Comparison of ENCODE assay signal across 8 cellular contexts in genomic region chr2:43223412-43224040, GRCh38.
DNase-seq lines count a peak whose midpoint lies in the region; ATAC-seq and TF ChIP-seq lines count a peak whose summit lies in the region.

No MANE protein-coding gene starts in this region.

- H3K27ac ChIP-seq in RWPE1 = peak overlapping the region; percentile 99
- peak overlapping the region; percentile 98 for H3K27ac ChIP-seq in epithelial cell of prostate

- no peaks in the 10 kb centered on the region for H3K9me3 ChIP-seq in neuron (ENCODE audit: low read length)

- no peak overlapping the region for H2AFZ ChIP-seq in neuron (ENCODE audit: low read depth, low read length)

- H3K36me3 ChIP-seq in GM06990 (ENCODE audit: control insufficient read depth, insufficient read depth, low read length) (peaks cover 8% of the 10 kb centered on the region), neuron (ENCODE audit: insufficient read depth, low read length) (peaks cover 19% of the 10 kb centered on the region)

- CTCF ChIA-PET in RWPE1 (lab: Yijun Ruan, JAX) = interaction anchor here (0.6 to 1.3 kb wide), 3 partner anchors 91 to 249 kb away, joined by 3 to 5 read pairs (median 3); no protein-coding TSS in a partner anchor

- no peak for ATAC-seq in GM19023 (IDR thresholded peaks at IDR 0.05; ENCODE audit: unreplicated experiment)
- no peak for ATAC-seq in HG03439 (IDR thresholded peaks at IDR 0.05; ENCODE audit: unreplicated experiment)

- peak overlapping the region; percentile 90 for H3K4me3 ChIP-seq in GM06990 (replicated peaks; ENCODE audit: low read depth, low read length)
- H3K4me3 ChIP-seq in neuron (ENCODE audit: low read length) = peak overlapping the region; percentile 79

- H3K27me3 ChIP-seq in GM06990 (replicated peaks; ENCODE audit: control insufficient read depth, insufficient read depth, low read length) (no peaks in the 10 kb centered on the region), neuron (ENCODE audit: insufficient read depth, low read length) (no peaks in the 10 kb centered on the region)

- H3K4me1 ChIP-seq in neuron (ENCODE audit: insufficient read depth, low read length) = peaks cover 54% of the 10 kb centered on the region

- POLR2A ChIA-PET in RWPE1 (lab: Yijun Ruan, JAX; ENCODE audit: low non-redundant PET) = interaction anchor here (0.6 kb wide), 1 partner anchor 277 kb away, joined by 3 read pairs; no protein-coding TSS in a partner anchor

- DNase-seq in GM06990 (ENCODE audit: extremely low read depth, insufficient read length) = no peak
- no peak for DNase-seq in RWPE1 (ENCODE audit: low spot score)
- DNase-seq in epithelial cell of prostate (ENCODE audit: low read depth, low spot score) = no peak
- DNase-seq in HK-2 (ENCODE audit: unreplicated experiment) = no peak
- DNase-seq in effector CD8-positive, alpha-beta T cell (lab: John Stamatoyannopoulos, UW) = no peak

- TF ChIP-seq CTCF in GM06990 (IDR thresholded peaks at IDR 0.05; ENCODE audit: insufficient read depth, low read length, poor library complexity, severe bottlenecking) (no peak), RWPE1 (conservative IDR thresholded peaks at IDR 0.05; ENCODE audit: low read depth) (no peak)
